Comparison of ENCODE assay signal across 10 cellular contexts in genomic region chr12:112183141-112183581, GRCh38. TPM values are rescaled to one million over a fixed set of nuclear protein-coding genes. Genes with fewer than 3 reads are reported as not detected.
A peak's percentile ranks its signal among the peaks of the same experiment; 100 is the strongest.
DNase-seq lines count a peak whose midpoint lies in the region; ATAC-seq and TF ChIP-seq lines count a peak whose summit lies in the region.
"Had no signal": no experiment of that assay in that cellular context is flagged by ENCODE, and none has a peak within 500 bp of the region (broad histone marks: within the 10 kb centered on the region; RNA-seq: fewer than 3 reads in every experiment).

No MANE protein-coding gene starts in this region.

- peaks cover 2% of the 10 kb centered on the region in 2 donors for H3K36me3 Mint-ChIP-seq in activated T-cell treated with anti-CD3 and anti-CD28 coated beads, Interleukin-2, amount 50 U/mL, for 72 hours (ENCODE audit: insufficient read depth in 2 of 2)

- H3K27ac Mint-ChIP-seq in activated T-cell treated with anti-CD3 and anti-CD28 coated beads, Interleukin-2, amount 50 U/mL, for 72 hours = no peak overlapping the region

- DNase-seq in AG08395 (ENCODE audit: low spot score) = peak; percentile 51
- DNase-seq in GM20000 (ENCODE audit: low spot score) = peak; percentile 80
- DNase-seq in activated T-cell treated with anti-CD3 and anti-CD28 coated beads, Interleukin-2, amount 50 U/mL, for 72 hours = peak; percentile 33 to 40
- peak; percentile 50 for DNase-seq in kidney tubule cell (ENCODE audit: low spot score)
- no peak for DNase-seq in activated gamma-delta T cell (lab: John Stamatoyannopoulos, UW)
- DNase-seq: COR-L47, NCI-H2171 had no signal

- no peak for TF ChIP-seq CTCF in GM20000 (IDR thresholded peaks at IDR 0.05; ENCODE audit: extremely low read depth, missing control alignments)

- no peaks in the 10 kb centered on the region for H3K9me3 Mint-ChIP-seq in activated T-cell treated with anti-CD3 and anti-CD28 coated beads, Interleukin-2, amount 50 U/mL, for 72 hours

- peak overlapping the region; percentile 27 to 48 for H3K4me3 Mint-ChIP-seq in activated T-cell treated with anti-CD3 and anti-CD28 coated beads, Interleukin-2, amount 50 U/mL, for 72 hours

- peak; percentile 88 to 89 for ATAC-seq in activated T-cell treated with anti-CD3 and anti-CD28 coated beads, Interleukin-2, amount 50 U/mL, for 72 hours (replicated peaks in 1 of 2)
- ATAC-seq in GM21360 (IDR thresholded peaks at IDR 0.05; ENCODE audit: unreplicated experiment) (no peak), HG03108 (IDR thresholded peaks at IDR 0.05; ENCODE audit: unreplicated experiment) (no peak), GM18909 (IDR thresholded peaks at IDR 0.05; ENCODE audit: poor library complexity, unreplicated experiment) (no peak)

- no peaks in the 10 kb centered on the region for H3K27me3 Mint-ChIP-seq in activated T-cell treated with anti-CD3 and anti-CD28 coated beads, Interleukin-2, amount 50 U/mL, for 72 hours (ENCODE audit: low read depth)

- H3K4me1 Mint-ChIP-seq in activated T-cell treated with anti-CD3 and anti-CD28 coated beads, Interleukin-2, amount 50 U/mL, for 72 hours (ENCODE audit: low read depth) = peaks cover 17% of the 10 kb centered on the region

RNA-seq across cellular contexts. Expression of gene TRAFD1, which starts 57.8 kb away (rescaled TPM):
- 10 to 100 TPM; 57.7 to 64.2 TPM for total RNA-seq in activated T-cell treated with anti-CD3 and anti-CD28 coated beads, Interleukin-2, amount 50 U/mL, for 72 hours

Comparison
In these comparisons a context has a peak if more than half of its experiments do, and no peak if none do; other contexts are left out.
1. ATAC-seq: peak in activated T-cell treated with anti-CD3 and anti-CD28 coated beads, Interleukin-2, amount 50 U/mL, for 72 hours (2 of 2); none in GM21360 (single experiment), HG03108 (single experiment) and GM18909 (single experiment).